ENCODE assay signal across 9 cellular contexts in genomic region chr2:24075259-24075658, GRCh38. TPM values are rescaled to one million over a fixed set of nuclear protein-coding genes. Genes with fewer than 3 reads are reported as not detected.
A peak's percentile ranks its signal among the peaks of the same experiment; 100 is the strongest.
DNase-seq lines count a peak whose midpoint lies in the region; ATAC-seq and TF ChIP-seq lines count a peak whose summit lies in the region.
"Had no signal": no experiment of that assay in that cellular context is flagged by ENCODE, and none has a peak within 500 bp of the region (broad histone marks: within the 10 kb centered on the region; RNA-seq: fewer than 3 reads in every experiment).

No MANE protein-coding gene starts in this region.

- no peak overlapping the region for H3K4ac ChIP-seq in mesenchymal stem cell (ENCODE audit: low read depth in 1 of 2, low read length in 2 of 2)

- no peak for DNase-seq in heart left ventricle
- no peak for DNase-seq in left ventricle myocardium superior
- no peak for DNase-seq in body of pancreas
- DNase-seq in mesenchymal stem cell, result no peak
- DNase-seq in stimulated activated CD4-positive, alpha-beta T cell treated with anti-CD3 and anti-CD28 coated beads, Interleukin-4, amount 100 ng/mL, for 4 hours, result no peak
- DNase-seq: EL had no signal

- TF ChIP-seq POLR2A in heart left ventricle (IDR thresholded peaks at IDR 0.05) (no peak), body of pancreas (IDR thresholded peaks at IDR 0.05) (no peak)

- H3K4me1 ChIP-seq in heart left ventricle, result peaks cover 0 to 28% (median 15%) of the 10 kb centered on the region in 12 donors
- H3K4me1 ChIP-seq in body of pancreas, result peaks cover 26% of the 10 kb centered on the region
- peaks cover 11% of the 10 kb centered on the region for H3K4me1 ChIP-seq in mesenchymal stem cell (ENCODE audit: control insufficient read depth, insufficient read depth, low read depth, low read length)
- no peaks in the 10 kb centered on the region for H3K4me1 ChIP-seq in urinary bladder (ENCODE audit: insufficient read depth)

- H2BK5ac ChIP-seq in mesenchymal stem cell (ENCODE audit: low read depth, low read length, poor library complexity, severe bottlenecking), result no peak overlapping the region

- no peak overlapping the region for H3K23ac ChIP-seq in mesenchymal stem cell (ENCODE audit: low read length in 2 of 2)

- H2AFZ ChIP-seq in mesenchymal stem cell (ENCODE audit: low read depth, low read length), result no peak overlapping the region

- peak overlapping the region in 5 of 12 donors; percentile 83 to 94 (median 90) for H3K27ac ChIP-seq in heart left ventricle
- peak overlapping the region in 3 of 4 donors; percentile 89 to 94 (median 89) for H3K27ac ChIP-seq in body of pancreas
- no peak overlapping the region for H3K27ac ChIP-seq in mesenchymal stem cell (ENCODE audit: low read length, poor library complexity, severe bottlenecking)
- no peak overlapping the region for H3K27ac ChIP-seq in urinary bladder (ENCODE audit: low read depth)

- no peaks in the 10 kb centered on the region for H3K27me3 ChIP-seq in heart left ventricle
- H3K27me3 ChIP-seq in body of pancreas, result no peaks in the 10 kb centered on the region
- no peaks in the 10 kb centered on the region for H3K27me3 ChIP-seq in mesenchymal stem cell (ENCODE audit: control insufficient read depth in 1 of 2, insufficient read depth in 1 of 2, low read length in 2 of 2)

- peaks cover 0 to 56% (median 44%) of the 10 kb centered on the region in 9 donors for H3K36me3 ChIP-seq in heart left ventricle
- H3K36me3 ChIP-seq in body of pancreas (replicated peaks in 1 of 2; ENCODE audit: insufficient read depth in 1 of 2, low read depth in 2 of 2), result peaks cover 0 to 6% of the 10 kb centered on the region in 2 donors
- peaks cover 16 to 51% of the 10 kb centered on the region in 2 experiments for H3K36me3 ChIP-seq in mesenchymal stem cell (ENCODE audit: control insufficient read depth in 1 of 2, insufficient read depth in 2 of 2, low read depth in 1 of 2, low read length in 2 of 2)
- no peaks in the 10 kb centered on the region for H3K36me3 ChIP-seq in urinary bladder (ENCODE audit: insufficient read depth)

- H4K8ac ChIP-seq in mesenchymal stem cell (ENCODE audit: low read length), result no peak overlapping the region

- intact Hi-C loops in heart left ventricle (cut with DNase I), result loop anchor here in 4 of 10 donors (5.0 to 10.0 kb wide), 3 partner anchors 148 to 250 kb away; partner anchors contain the start of gene ATAD2B (in 3 of the 4)
- intact Hi-C loops in left ventricle myocardium superior (cut with micrococcal nuclease), result no loop called here
- intact Hi-C loops in body of pancreas (cut with DNase I), result no loop called here

- peak overlapping the region in 10 of 12 donors; percentile 48 to 95 (median 81) for H3K4me3 ChIP-seq in heart left ventricle
- H3K4me3 ChIP-seq in body of pancreas, result peak overlapping the region; percentile 47 to 67
- peak overlapping the region in 1 of 2 experiments; percentile 94 for H3K4me3 ChIP-seq in mesenchymal stem cell (ENCODE audit: insufficient read depth in 1 of 2, low read depth in 1 of 2, low read length in 2 of 2)
- H3K4me3 ChIP-seq in urinary bladder (ENCODE audit: low read depth, low read length), result peak overlapping the region; percentile 72

- no peak overlapping the region for H2BK12ac ChIP-seq in mesenchymal stem cell (ENCODE audit: low read length in 2 of 2)

- no peak overlapping the region for H2BK120ac ChIP-seq in mesenchymal stem cell (ENCODE audit: low read depth, low read length)

- H3K79me1 ChIP-seq in mesenchymal stem cell (replicated peaks; ENCODE audit: low read length, poor library complexity, severe bottlenecking), result peaks cover 14% of the 10 kb centered on the region

- H3K4me2 ChIP-seq in mesenchymal stem cell (ENCODE audit: low read length, poor library complexity, severe bottlenecking), result peak overlapping the region; percentile 39

- H2BK15ac ChIP-seq in mesenchymal stem cell (ENCODE audit: low read depth, poor library complexity, severe bottlenecking), result no peak overlapping the region

- peak overlapping the region; percentile 92 for H3K9ac ChIP-seq in mesenchymal stem cell (ENCODE audit: low read length)

- no peak overlapping the region for H4K91ac ChIP-seq in mesenchymal stem cell (ENCODE audit: low read length)

- no peak overlapping the region for H2AK5ac ChIP-seq in mesenchymal stem cell (ENCODE audit: low read length, severe bottlenecking)

- ATAC-seq in heart left ventricle (no peak), left ventricle myocardium superior (no peak), body of pancreas (no peak), GM21825 (IDR thresholded peaks at IDR 0.05; ENCODE audit: unreplicated experiment) (no peak), HG03460 (IDR thresholded peaks at IDR 0.05; ENCODE audit: unreplicated experiment) (no peak)

- TF ChIP-seq CTCF in heart left ventricle (IDR thresholded peaks at IDR 0.05) (no peak), body of pancreas (IDR thresholded peaks at IDR 0.05) (no peak)

- no peak overlapping the region for H3K14ac ChIP-seq in mesenchymal stem cell (ENCODE audit: low read length in 2 of 2)

- no peak overlapping the region for H3K18ac ChIP-seq in mesenchymal stem cell (ENCODE audit: low read depth in 1 of 2, low read length in 2 of 2)

- no peaks in the 10 kb centered on the region for H3K9me3 ChIP-seq in heart left ventricle
- H3K9me3 ChIP-seq in body of pancreas, result no peaks in the 10 kb centered on the region
- no peaks in the 10 kb centered on the region for H3K9me3 ChIP-seq in mesenchymal stem cell (ENCODE audit: control insufficient read depth, low read length)

- 70 to 72% (median 70%) methylated on average over 5 of the region's 5 CpGs for WGBS in heart left ventricle, 4 donors
- WGBS in body of pancreas, 2 donors, result 41 to 49% methylated on average over 5 of the region's 5 CpGs
- WGBS in mesenchymal stem cell, result 87% methylated on average over 3 of the region's 5 CpGs
- 57% methylated on average over 5 of the region's 5 CpGs for WGBS in urinary bladder

RNA-seq across cellular contexts. Expression of gene SF3B6, which starts 0.9 kb away (rescaled TPM):
- total RNA-seq in heart left ventricle (10 to 100 TPM; 49.7 to 89.6 (median 58.4) TPM), left ventricle myocardium superior (58.2 TPM), body of pancreas (10 to 100 TPM; 21.4 to 42.8 TPM), urinary bladder (139 TPM)
- polyA plus RNA-seq in heart left ventricle (100 to 1,000 TPM in 1 of 2 donors, 10 to 100 TPM in 1; 37.4 to 121 TPM), urinary bladder (121 TPM)
- 211 TPM for polyA plus RNA-seq in mesenchymal stem cell (2013, experiment 1 of 2)
- polyA plus RNA-seq in mesenchymal stem cell (2013, experiment 2 of 2), result 225 TPM

RNA-seq across cellular contexts. Expression of gene TP53I3, which starts 9.4 kb away (rescaled TPM):
- total RNA-seq in heart left ventricle (10 to 100 TPM in 4 of 9 donors, 1 to 10 TPM in 5; 4.7 to 21.8 (median 9.6) TPM), left ventricle myocardium superior (13.3 TPM), body of pancreas (10 to 100 TPM; 18.5 to 36.8 TPM), urinary bladder (28.6 TPM)
- polyA plus RNA-seq in heart left ventricle (10 to 100 TPM; 15.4 to 23.3 TPM), urinary bladder (16.9 TPM)
- polyA plus RNA-seq in mesenchymal stem cell (2013, experiment 1 of 2), result 41.1 TPM
- 39.5 TPM for polyA plus RNA-seq in mesenchymal stem cell (2013, experiment 2 of 2)

RNA-seq across cellular contexts. Expression of gene FKBP1B, which starts 25.7 kb away (rescaled TPM):
- total RNA-seq in heart left ventricle (1 to 10 TPM; 1.4 to 7.6 (median 2.6) TPM), left ventricle myocardium superior (3.2 TPM), body of pancreas (10 to 100 TPM; 10.5 to 12.7 TPM), urinary bladder (5.1 TPM)
- polyA plus RNA-seq in heart left ventricle (1 to 10 TPM; 1.9 to 4.7 TPM), urinary bladder (10.5 TPM)
- polyA plus RNA-seq in mesenchymal stem cell (2013, experiment 1 of 2), result 11.5 TPM
- 12.6 TPM for polyA plus RNA-seq in mesenchymal stem cell (2013, experiment 2 of 2)

RNA-seq across cellular contexts. Expression of gene WDCP, which starts 28.1 kb away (rescaled TPM):
- total RNA-seq in heart left ventricle, result 1 to 10 TPM; 4.9 to 9.8 (median 6.1) TPM
- 1 to 10 TPM; 1.9 to 4.8 TPM for polyA plus RNA-seq in heart left ventricle
- 8.0 TPM for total RNA-seq in left ventricle myocardium superior
- total RNA-seq in body of pancreas, result 1 to 10 TPM; 2.6 to 3.9 TPM
- 5.7 TPM for polyA plus RNA-seq in mesenchymal stem cell (2013, experiment 1 of 2)
- polyA plus RNA-seq in mesenchymal stem cell (2013, experiment 2 of 2), result 5.7 TPM
- total RNA-seq in urinary bladder, result 13.1 TPM
- polyA plus RNA-seq in urinary bladder, result 4.9 TPM

RNA-seq across cellular contexts. Expression of gene PFN4, which starts 47.9 kb away (rescaled TPM):
- under 1 TPM in 5 of 9 donors, not detected in 4; 0.50 to 0.76 (median 0.59) TPM for total RNA-seq in heart left ventricle
- polyA plus RNA-seq in heart left ventricle, result 1 to 10 TPM in 1 of 2 donors, under 1 TPM in 1; 0.14 to 2.1 TPM
- 0.62 TPM for total RNA-seq in left ventricle myocardium superior
- not detected for total RNA-seq in body of pancreas
- 0.55 TPM for polyA plus RNA-seq in mesenchymal stem cell (2013, experiment 1 of 2)
- polyA plus RNA-seq in mesenchymal stem cell (2013, experiment 2 of 2), result 0.42 TPM
- total RNA-seq in urinary bladder, result 1.4 TPM
- 0.58 TPM for polyA plus RNA-seq in urinary bladder

Comparison
In these comparisons a context has a peak if more than half of its experiments do, and no peak if none do; other contexts are left out.
1. H3K27ac ChIP-seq: peak in body of pancreas (3 of 4); none in mesenchymal stem cell (single experiment) and urinary bladder (single experiment).